ENCODE assay signal across 8 cellular contexts in genomic region chr4:138405934-138406567, GRCh38.
DNase-seq lines count a peak whose midpoint lies in the region; ATAC-seq lines count a peak whose summit lies in the region.

No MANE protein-coding gene starts in this region.

- peak; percentile 62 for ATAC-seq in GM21619 (IDR thresholded peaks at IDR 0.05; ENCODE audit: unreplicated experiment)

- no peak overlapping the region for H3K27ac ChIP-seq in effector memory CD4-positive, alpha-beta T cell (ENCODE audit: insufficient read depth, low read length, poor library complexity, severe bottlenecking)
- no peak overlapping the region for H3K27ac ChIP-seq in SJCRH30

- no peaks in the 10 kb centered on the region for H3K4me1 ChIP-seq in effector memory CD4-positive, alpha-beta T cell (ENCODE audit: control insufficient read depth, insufficient read depth, low read length, poor library complexity, severe bottlenecking)
- H3K4me1 ChIP-seq in SJCRH30, result peaks cover 13% of the 10 kb centered on the region; the same call in 1 of the 2 replicates

- no peaks in the 10 kb centered on the region for H3K9me3 ChIP-seq in effector memory CD4-positive, alpha-beta T cell (ENCODE audit: control insufficient read depth, low read length)
- H3K9me3 ChIP-seq in SJCRH30 (replicated peaks), result 0 out of 2 replicates have a peak, but pooled peaks cover 2% of the 10 kb centered on the region

- no peaks in the 10 kb centered on the region for H3K36me3 ChIP-seq in effector memory CD4-positive, alpha-beta T cell (ENCODE audit: control insufficient read depth, insufficient read depth, low read length)
- no peaks in the 10 kb centered on the region for H3K36me3 ChIP-seq in SJCRH30

- no peak overlapping the region for H3K4me3 ChIP-seq in effector memory CD4-positive, alpha-beta T cell (ENCODE audit: insufficient read depth, low read depth, low read length, poor library complexity, severe bottlenecking)
- H3K4me3 ChIP-seq in SJCRH30, result no peak overlapping the region

- no peaks in the 10 kb centered on the region for H3K27me3 ChIP-seq in effector memory CD4-positive, alpha-beta T cell (replicated peaks; ENCODE audit: control insufficient read depth, insufficient read depth, low read length, poor library complexity, severe bottlenecking)
- no peaks in the 10 kb centered on the region for H3K27me3 ChIP-seq in SJCRH30

- peak; percentile 89 for DNase-seq in GF-D8 (lab: John Stamatoyannopoulos, UW)
- peak; percentile 26 for DNase-seq in HPDE6-E6E7 (ENCODE audit: extremely low spot score)
- DNase-seq in fibroblast of gingiva (ENCODE audit: low read depth), result peak; percentile 57
- DNase-seq in NCI-H1436 treated with DMSO at 0.1 percent for 48 hours (lab: John Stamatoyannopoulos, UW), result no peak
- no peak for DNase-seq in effector memory CD4-positive, alpha-beta T cell
- no peak for DNase-seq in NCI-H82 treated with DMSO at 0.1 percent for 48 hours (lab: John Stamatoyannopoulos, UW; ENCODE audit: unreplicated experiment)
- no peak for DNase-seq in SJCRH30

Comparison
In these comparisons a context has a peak if more than half of its experiments do, and no peak if none do; other contexts are left out.
1. DNase-seq: peak in GF-D8 (single experiment), HPDE6-E6E7 (single experiment) and fibroblast of gingiva (single experiment); none in NCI-H1436 treated with DMSO at 0.1 percent for 48 hours (single experiment), effector memory CD4-positive, alpha-beta T cell (0 of 3), NCI-H82 treated with DMSO at 0.1 percent for 48 hours (single experiment) and SJCRH30 (0 of 2).